ENCODE assay signal across 34 cellular contexts in genomic region chr11:5928811-5929210, GRCh38. TPM values are rescaled to one million over a fixed set of nuclear protein-coding genes. Genes with fewer than 3 reads are reported as not detected.
"Had no signal": no experiment of that assay in that cellular context is flagged by ENCODE, and none has a peak within 500 bp of the region (broad histone marks: within the 10 kb centered on the region; RNA-seq: fewer than 3 reads in every experiment).

No MANE protein-coding gene starts in this region.

- H3K27me3 ChIP-seq: adrenal gland, body of pancreas, cardiac muscle cell, dorsolateral prefrontal cortex, foreskin keratinocyte, gastrocnemius medialis, heart left ventricle had no signal

- H3K36me3 ChIP-seq: adrenal gland, cardiac muscle cell, gastrocnemius medialis, heart left ventricle had no signal

- H3K27ac Mint-ChIP-seq: activated CD4-positive, alpha-beta memory T cell treated with anti-CD3 and anti-CD28 coated beads, Interleukin-2, amount 10 ng/mL, durations not matched to agents 7 days and 5 days; activated CD4-positive, alpha-beta T cell treated with anti-CD3 and anti-CD28 coated beads, Interleukin-2, amount 10 ng/mL, durations not matched to agents 7 days and 5 days; activated naive CD4-positive, alpha-beta T cell treated with anti-CD3 and anti-CD28 coated beads for 36 hours; activated naive CD4-positive, alpha-beta T cell treated with anti-CD3 and anti-CD28 coated beads, Interleukin-2, amount 50 U/mL, for 24 hours; activated naive CD8-positive, alpha-beta T cell treated with anti-CD3 and anti-CD28 coated beads for 36 hours; activated naive CD8-positive, alpha-beta T cell treated with anti-CD3 and anti-CD28 coated beads, Interleukin-2, amount 50 U/mL, for 24 hours; activated T-cell treated with anti-CD3 and anti-CD28 coated beads, Interleukin-2, amount 50 U/mL, for 24 hours; activated T-cell treated with anti-CD3 and anti-CD28 coated beads, Interleukin-2, amount 50 U/mL, for 72 hours; dendritic cell treated with granulocyte-macrophage colony-stimulating factor and Interleukin-4, amounts not matched to agents 40 ng/mL and 50 ng/mL, for 4 days; endodermal cell had no signal

- H3K9me3 ChIP-seq: adrenal gland, body of pancreas, gastrocnemius medialis had no signal

- DNase-seq: activated CD4-positive, alpha-beta memory T cell treated with anti-CD3 and anti-CD28 coated beads, Interleukin-2, amount 10 ng/mL, durations not matched to agents 7 days and 5 days; activated CD4-positive, alpha-beta T cell treated with anti-CD3 and anti-CD28 coated beads for 4 hours; activated CD4-positive, alpha-beta T cell treated with anti-CD3 and anti-CD28 coated beads, Interleukin-2, amount 10 ng/mL, durations not matched to agents 7 days and 5 days; activated CD4-positive, alpha-beta T cell treated with anti-CD3 and anti-CD28 coated beads, Interleukin-2, amount 50 U/mL, for 4 hours; activated CD4-positive, CD25-positive, alpha-beta regulatory T cell; activated CD4-positive, CD25-positive, alpha-beta regulatory T cell treated with anti-CD3 and anti-CD28 coated beads, Interleukin-2, amount 50 U/mL, for 72 hours; activated CD8-positive, alpha-beta memory T cell treated with anti-CD3 and anti-CD28 coated beads, Interleukin-2, amount 50 U/mL, for 48 hours; activated naive CD4-positive, alpha-beta T cell treated with anti-CD3 and anti-CD28 coated beads for 36 hours; activated naive CD8-positive, alpha-beta T cell treated with anti-CD3 and anti-CD28 coated beads for 36 hours; activated naive CD8-positive, alpha-beta T cell treated with anti-CD3 and anti-CD28 coated beads, Interleukin-2, amount 50 U/mL, for 24 hours; activated T-cell treated with anti-CD3 and anti-CD28 coated beads for 4 hours; activated T-cell treated with anti-CD3 and anti-CD28 coated beads, Interleukin-2, amount 50 U/mL, for 24 hours; activated T-cell treated with anti-CD3 and anti-CD28 coated beads, Interleukin-2, amount 50 U/mL, for 72 hours; adrenal gland; amygdala; aorta; body of pancreas; central memory CD4-positive, alpha-beta T cell; cerebellar nuclear complex; dorsolateral prefrontal cortex; effector memory CD4-positive, alpha-beta T cell; endodermal cell; foreskin keratinocyte; gastrocnemius medialis; glutamatergic neuron; heart left ventricle; T-helper 2 cell had no signal

- H3K4me3 Mint-ChIP-seq: activated CD4-positive, alpha-beta memory T cell treated with anti-CD3 and anti-CD28 coated beads, Interleukin-2, amount 10 ng/mL, durations not matched to agents 7 days and 5 days; activated CD4-positive, alpha-beta T cell treated with anti-CD3 and anti-CD28 coated beads, Interleukin-2, amount 10 ng/mL, durations not matched to agents 7 days and 5 days; activated naive CD4-positive, alpha-beta T cell treated with anti-CD3 and anti-CD28 coated beads for 36 hours; activated naive CD4-positive, alpha-beta T cell treated with anti-CD3 and anti-CD28 coated beads, Interleukin-2, amount 50 U/mL, for 24 hours; activated naive CD8-positive, alpha-beta T cell treated with anti-CD3 and anti-CD28 coated beads for 36 hours; activated naive CD8-positive, alpha-beta T cell treated with anti-CD3 and anti-CD28 coated beads, Interleukin-2, amount 50 U/mL, for 24 hours; activated T-cell treated with anti-CD3 and anti-CD28 coated beads, Interleukin-2, amount 50 U/mL, for 24 hours; activated T-cell treated with anti-CD3 and anti-CD28 coated beads, Interleukin-2, amount 50 U/mL, for 72 hours; dendritic cell treated with granulocyte-macrophage colony-stimulating factor and Interleukin-4, amounts not matched to agents 40 ng/mL and 50 ng/mL, for 4 days; endodermal cell had no signal

- H3K27me3 Mint-ChIP-seq: activated CD4-positive, alpha-beta memory T cell treated with anti-CD3 and anti-CD28 coated beads, Interleukin-2, amount 10 ng/mL, durations not matched to agents 7 days and 5 days; activated CD4-positive, alpha-beta T cell treated with anti-CD3 and anti-CD28 coated beads, Interleukin-2, amount 10 ng/mL, durations not matched to agents 7 days and 5 days; activated naive CD8-positive, alpha-beta T cell treated with anti-CD3 and anti-CD28 coated beads for 36 hours; activated naive CD8-positive, alpha-beta T cell treated with anti-CD3 and anti-CD28 coated beads, Interleukin-2, amount 50 U/mL, for 24 hours; activated T-cell treated with anti-CD3 and anti-CD28 coated beads, Interleukin-2, amount 50 U/mL, for 24 hours; dendritic cell treated with granulocyte-macrophage colony-stimulating factor and Interleukin-4, amounts not matched to agents 40 ng/mL and 50 ng/mL, for 4 days had no signal

- ATAC-seq: activated naive CD8-positive, alpha-beta T cell treated with anti-CD3 and anti-CD28 coated beads, Interleukin-2, amount 50 U/mL, for 24 hours; activated T-cell treated with anti-CD3 and anti-CD28 coated beads, Interleukin-2, amount 50 U/mL, for 72 hours; body of pancreas; esophagus mucosa; foreskin keratinocyte; gastrocnemius medialis; heart left ventricle had no signal

- H3K4me3 ChIP-seq: adrenal gland, body of pancreas, cardiac muscle cell, coronary artery, dorsolateral prefrontal cortex, gastrocnemius medialis, heart left ventricle had no signal

- H3K27ac ChIP-seq: adrenal gland, body of pancreas, cardiac muscle cell, coronary artery, dorsolateral prefrontal cortex, foreskin keratinocyte, gastrocnemius medialis, heart left ventricle had no signal

- H3K4me1 Mint-ChIP-seq: activated CD4-positive, alpha-beta memory T cell treated with anti-CD3 and anti-CD28 coated beads, Interleukin-2, amount 10 ng/mL, durations not matched to agents 7 days and 5 days; activated CD4-positive, alpha-beta T cell treated with anti-CD3 and anti-CD28 coated beads, Interleukin-2, amount 10 ng/mL, durations not matched to agents 7 days and 5 days; activated naive CD4-positive, alpha-beta T cell treated with anti-CD3 and anti-CD28 coated beads, Interleukin-2, amount 50 U/mL, for 24 hours; activated naive CD8-positive, alpha-beta T cell treated with anti-CD3 and anti-CD28 coated beads for 36 hours; activated naive CD8-positive, alpha-beta T cell treated with anti-CD3 and anti-CD28 coated beads, Interleukin-2, amount 50 U/mL, for 24 hours; endodermal cell had no signal

- H3K4me1 ChIP-seq: adrenal gland, body of pancreas, foreskin keratinocyte, gastrocnemius medialis, heart left ventricle had no signal

RNA-seq across cellular contexts. Expression of gene OR56A3, which starts 13.2 kb away (rescaled TPM):
- total RNA-seq: activated CD4-positive, alpha-beta memory T cell treated with anti-CD3 and anti-CD28 coated beads, Interleukin-2, amount 10 ng/mL, durations not matched to agents 7 days and 5 days; activated CD4-positive, alpha-beta T cell treated with anti-CD3 and anti-CD28 coated beads, Interleukin-2, amount 10 ng/mL, durations not matched to agents 7 days and 5 days; activated naive CD4-positive, alpha-beta T cell treated with anti-CD3 and anti-CD28 coated beads for 36 hours; activated naive CD8-positive, alpha-beta T cell treated with anti-CD3 and anti-CD28 coated beads for 36 hours; activated T-cell treated with anti-CD3 and anti-CD28 coated beads, Interleukin-2, amount 50 U/mL, for 72 hours; adrenal gland; aorta; body of pancreas; cardiac muscle cell; endodermal cell; epithelial cell of proximal tubule; esophagus mucosa; foreskin keratinocyte; gastrocnemius medialis; heart left ventricle; T-helper 1 cell treated with Interleukin-12 subunit alpha and Interleukin-12 subunit beta and Interleukin-4 antibody, amounts not matched to agents 30 ng/mL and 1 ng/mL, for 36 hours had no signal
- polyA plus RNA-seq: adrenal gland, aorta, cardiac muscle cell, foreskin keratinocyte, heart left ventricle had no signal

RNA-seq across cellular contexts. Expression of gene OR52E5, which starts 35.8 kb away (rescaled TPM):
- total RNA-seq: activated CD4-positive, alpha-beta memory T cell treated with anti-CD3 and anti-CD28 coated beads, Interleukin-2, amount 10 ng/mL, durations not matched to agents 7 days and 5 days; activated CD4-positive, alpha-beta T cell treated with anti-CD3 and anti-CD28 coated beads, Interleukin-2, amount 10 ng/mL, durations not matched to agents 7 days and 5 days; activated naive CD4-positive, alpha-beta T cell treated with anti-CD3 and anti-CD28 coated beads for 36 hours; activated naive CD8-positive, alpha-beta T cell treated with anti-CD3 and anti-CD28 coated beads for 36 hours; activated T-cell treated with anti-CD3 and anti-CD28 coated beads, Interleukin-2, amount 50 U/mL, for 72 hours; adrenal gland; aorta; body of pancreas; cardiac muscle cell; dorsolateral prefrontal cortex; endodermal cell; epithelial cell of proximal tubule; esophagus mucosa; foreskin keratinocyte; gastrocnemius medialis; heart left ventricle; T-helper 1 cell treated with Interleukin-12 subunit alpha and Interleukin-12 subunit beta and Interleukin-4 antibody, amounts not matched to agents 30 ng/mL and 1 ng/mL, for 36 hours had no signal
- polyA plus RNA-seq: adrenal gland, aorta, cardiac muscle cell, foreskin keratinocyte, heart left ventricle had no signal

RNA-seq across cellular contexts. Expression of gene OR56A5, which starts 39.5 kb away (rescaled TPM):
- total RNA-seq: activated CD4-positive, alpha-beta memory T cell treated with anti-CD3 and anti-CD28 coated beads, Interleukin-2, amount 10 ng/mL, durations not matched to agents 7 days and 5 days; activated CD4-positive, alpha-beta T cell treated with anti-CD3 and anti-CD28 coated beads, Interleukin-2, amount 10 ng/mL, durations not matched to agents 7 days and 5 days; activated naive CD4-positive, alpha-beta T cell treated with anti-CD3 and anti-CD28 coated beads for 36 hours; activated naive CD8-positive, alpha-beta T cell treated with anti-CD3 and anti-CD28 coated beads for 36 hours; activated T-cell treated with anti-CD3 and anti-CD28 coated beads, Interleukin-2, amount 50 U/mL, for 72 hours; adrenal gland; aorta; body of pancreas; cardiac muscle cell; endodermal cell; epithelial cell of proximal tubule; esophagus mucosa; foreskin keratinocyte; gastrocnemius medialis; heart left ventricle; T-helper 1 cell treated with Interleukin-12 subunit alpha and Interleukin-12 subunit beta and Interleukin-4 antibody, amounts not matched to agents 30 ng/mL and 1 ng/mL, for 36 hours had no signal
- polyA plus RNA-seq: adrenal gland, aorta, cardiac muscle cell, foreskin keratinocyte, heart left ventricle had no signal

RNA-seq across cellular contexts. Expression of gene OR52E4, which starts 48.4 kb away (rescaled TPM):
- total RNA-seq: activated CD4-positive, alpha-beta memory T cell treated with anti-CD3 and anti-CD28 coated beads, Interleukin-2, amount 10 ng/mL, durations not matched to agents 7 days and 5 days; activated CD4-positive, alpha-beta T cell treated with anti-CD3 and anti-CD28 coated beads, Interleukin-2, amount 10 ng/mL, durations not matched to agents 7 days and 5 days; activated naive CD4-positive, alpha-beta T cell treated with anti-CD3 and anti-CD28 coated beads for 36 hours; activated naive CD8-positive, alpha-beta T cell treated with anti-CD3 and anti-CD28 coated beads for 36 hours; activated T-cell treated with anti-CD3 and anti-CD28 coated beads, Interleukin-2, amount 50 U/mL, for 72 hours; adrenal gland; aorta; body of pancreas; cardiac muscle cell; dorsolateral prefrontal cortex; endodermal cell; epithelial cell of proximal tubule; esophagus mucosa; foreskin keratinocyte; gastrocnemius medialis; heart left ventricle; T-helper 1 cell treated with Interleukin-12 subunit alpha and Interleukin-12 subunit beta and Interleukin-4 antibody, amounts not matched to agents 30 ng/mL and 1 ng/mL, for 36 hours had no signal
- polyA plus RNA-seq: adrenal gland, aorta, cardiac muscle cell, foreskin keratinocyte, heart left ventricle had no signal

RNA-seq across cellular contexts. Expression of gene OR52L1, which starts 58.0 kb away (rescaled TPM):
- total RNA-seq: activated CD4-positive, alpha-beta memory T cell treated with anti-CD3 and anti-CD28 coated beads, Interleukin-2, amount 10 ng/mL, durations not matched to agents 7 days and 5 days; activated CD4-positive, alpha-beta T cell treated with anti-CD3 and anti-CD28 coated beads, Interleukin-2, amount 10 ng/mL, durations not matched to agents 7 days and 5 days; activated naive CD4-positive, alpha-beta T cell treated with anti-CD3 and anti-CD28 coated beads for 36 hours; activated naive CD8-positive, alpha-beta T cell treated with anti-CD3 and anti-CD28 coated beads for 36 hours; activated T-cell treated with anti-CD3 and anti-CD28 coated beads, Interleukin-2, amount 50 U/mL, for 72 hours; aorta; body of pancreas; epithelial cell of proximal tubule; esophagus mucosa; foreskin keratinocyte; gastrocnemius medialis; heart left ventricle; T-helper 1 cell treated with Interleukin-12 subunit alpha and Interleukin-12 subunit beta and Interleukin-4 antibody, amounts not matched to agents 30 ng/mL and 1 ng/mL, for 36 hours had no signal
- polyA plus RNA-seq: adrenal gland, aorta, cardiac muscle cell, foreskin keratinocyte, heart left ventricle had no signal
